Comparison of ENCODE assay signal across 19 cellular contexts in the genomic region with DNA sequence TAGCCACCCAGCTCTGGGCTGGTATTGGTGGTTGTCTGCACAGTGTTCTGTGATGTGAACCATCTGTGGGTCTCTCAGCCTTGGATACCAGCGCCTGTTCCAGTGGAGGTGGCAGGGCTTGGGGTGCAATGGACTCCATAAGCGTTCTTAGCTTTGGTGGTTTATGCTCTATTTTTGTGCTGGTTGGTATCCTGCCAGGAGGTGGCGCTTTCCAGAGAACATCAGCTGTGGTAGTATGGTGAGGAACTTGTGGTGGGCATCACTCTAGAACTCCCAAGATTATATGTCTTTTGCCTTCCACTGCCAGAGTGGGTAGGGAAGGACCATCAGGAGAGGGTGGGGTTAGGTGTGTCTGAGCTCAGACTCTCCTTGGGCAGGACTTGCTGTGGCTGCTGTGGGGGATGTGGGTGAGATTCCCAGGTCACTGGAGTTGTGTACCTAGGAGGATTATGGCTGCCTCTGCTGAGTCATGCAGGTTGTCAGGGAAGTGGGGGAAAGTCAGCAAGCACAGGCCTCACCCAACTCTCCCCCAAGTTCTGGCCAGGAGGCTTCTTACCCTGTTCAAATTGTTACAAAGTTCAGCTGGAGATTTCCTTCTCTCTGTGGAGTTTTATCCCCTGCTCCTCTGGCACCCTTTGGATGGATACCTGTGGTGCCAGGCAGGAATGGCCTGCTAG. TPM values are rescaled to one million over a fixed set of nuclear protein-coding genes. Genes with fewer than 3 reads are reported as not detected.
A peak's percentile ranks its signal among the peaks of the same experiment; 100 is the strongest.
DNase-seq lines count a peak whose midpoint lies in the region; ATAC-seq and TF ChIP-seq lines count a peak whose summit lies in the region.
"Had no signal": no experiment of that assay in that cellular context is flagged by ENCODE, and none has a peak within 500 bp of the region (broad histone marks: within the 10 kb centered on the region; RNA-seq: fewer than 3 reads in every experiment).

No MANE protein-coding gene starts in this region.

- H3K9me2 ChIP-seq in Loucy (replicated peaks; ENCODE audit: low read depth, low read length): no peaks in the 10 kb centered on the region

- no peaks in the 10 kb centered on the region for H4K20me1 ChIP-seq in Loucy (ENCODE audit: insufficient read depth, low read length, poor library complexity, severe bottlenecking)

- H3K9ac ChIP-seq in Loucy (ENCODE audit: low read depth, low read length, poor library complexity, severe bottlenecking) (no peak overlapping the region), endodermal cell (ENCODE audit: extremely low read depth, low read length, poor library complexity, severe bottlenecking) (no peak overlapping the region)

- H3K4me1 ChIP-seq in BE2C (no peaks in the 10 kb centered on the region), Loucy (ENCODE audit: insufficient read depth, low read length, poor library complexity, severe bottlenecking) (no peaks in the 10 kb centered on the region), endodermal cell (ENCODE audit: control insufficient read depth, insufficient read depth, low read length) (no peaks in the 10 kb centered on the region), prostate gland (replicated peaks) (no peaks in the 10 kb centered on the region), tibial nerve (no peaks in the 10 kb centered on the region)

- WGBS in endodermal cell (ENCODE audit: insufficient coverage in 1 of 2, insufficient read length in 1 of 2), 2 experiments: 81% methylated on average over 3 of the region's 3 CpGs; no CpG with 5 or more reads in 1 of the 2 experiments
- 73% methylated on average over 3 of the region's 3 CpGs for WGBS in prostate gland
- 67 to 89% methylated on average over 3 of the region's 3 CpGs for WGBS in tibial nerve, 2 donors

- DNase-seq in BE2C: no peak
- no peak for DNase-seq in GM10248 (ENCODE audit: extremely low spot score)
- DNase-seq in endodermal cell: peak; percentile 80
- DNase-seq in prostate gland (ENCODE audit: low spot score): no peak
- DNase-seq in tibial nerve (ENCODE audit: low spot score in 2 of 2): no peak
- DNase-seq in NCI-H2029 (lab: John Stamatoyannopoulos, UW): no peak
- DNase-seq: activated CD8-positive, alpha-beta memory T cell treated with anti-CD3 and anti-CD28 coated beads for 24 hours; activated gamma-delta T cell treated with Interleukin-2 at 50 U/mL for 16 hours; glutamatergic neuron; NCI-H1092; NCI-H226; stimulated activated naive CD8-positive, alpha-beta T cell treated with anti-CD3 and anti-CD28 coated beads, Interleukin-15, Interleukin-2, amounts not matched to agents 100 U/mL and 50 U/mL, for 24 hours had no signal

- CTCF ChIA-PET in GM10248 (lab: Yijun Ruan, JAX): interaction anchor here (1.2 kb wide), 1 partner anchor 9 kb away, joined by 3 read pairs; no protein-coding TSS in a partner anchor

- POLR2A ChIA-PET in GM10248 (lab: Yijun Ruan, JAX): no interaction called here

- no peaks in the 10 kb centered on the region for H3K36me3 ChIP-seq in BE2C
- no peaks in the 10 kb centered on the region for H3K36me3 ChIP-seq in Loucy (ENCODE audit: insufficient read depth, low read length)
- no peaks in the 10 kb centered on the region for H3K36me3 ChIP-seq in endodermal cell (ENCODE audit: control insufficient read depth, insufficient read depth, low read length)
- no peaks in the 10 kb centered on the region for H3K36me3 ChIP-seq in prostate gland
- H3K36me3 ChIP-seq in tibial nerve: no peaks in the 10 kb centered on the region

- H3K27me3 ChIP-seq in BE2C: no peaks in the 10 kb centered on the region
- H3K27me3 ChIP-seq in Loucy (ENCODE audit: insufficient read depth, low read length, poor library complexity, severe bottlenecking): no peaks in the 10 kb centered on the region
- H3K27me3 ChIP-seq in endodermal cell (ENCODE audit: control insufficient read depth, insufficient read depth, low read length, poor library complexity, severe bottlenecking): peaks cover 27% of the 10 kb centered on the region
- H3K27me3 ChIP-seq in prostate gland (replicated peaks; ENCODE audit: insufficient read depth): no peaks in the 10 kb centered on the region
- no peaks in the 10 kb centered on the region for H3K27me3 ChIP-seq in tibial nerve

- intact Hi-C loops in prostate gland (cut with DNase I): no loop called here

- H3K27me3 Mint-ChIP-seq in endodermal cell (ENCODE audit: insufficient read depth): peaks cover 48% of the 10 kb centered on the region

- H2AFZ ChIP-seq in Loucy (ENCODE audit: low read length): no peak overlapping the region

- H3K4me3 Mint-ChIP-seq in endodermal cell: no peak overlapping the region
- H3K4me3 Mint-ChIP-seq: brain; CD14-positive monocyte; T-helper 2 cell treated with Interferon-gamma antibody and Interleukin-4, amounts not matched to agents 5 μg/mL and 100 μg/mL, for 36 hours had no signal

- no peaks in the 10 kb centered on the region for H3K9me3 ChIP-seq in BE2C
- H3K9me3 ChIP-seq in Loucy (ENCODE audit: insufficient read depth, low read depth, low read length): no peaks in the 10 kb centered on the region
- no peaks in the 10 kb centered on the region for H3K9me3 ChIP-seq in endodermal cell (ENCODE audit: control insufficient read depth, low read length)
- H3K9me3 ChIP-seq in prostate gland: no peaks in the 10 kb centered on the region
- peaks cover 0 to 4% (median 0%) of the 10 kb centered on the region in 4 donors for H3K9me3 ChIP-seq in tibial nerve

- TF ChIP-seq EP300 in tibial nerve (IDR thresholded peaks at IDR 0.05): no peak

- peaks cover 24% of the 10 kb centered on the region for H3K9me3 Mint-ChIP-seq in endodermal cell
- H3K9me3 Mint-ChIP-seq: T-helper 2 cell treated with Interferon-gamma antibody and Interleukin-4, amounts not matched to agents 5 μg/mL and 100 μg/mL, for 36 hours had no signal

- H3F3A ChIP-seq in Loucy (ENCODE audit: low read depth): no peaks in the 10 kb centered on the region

- peak overlapping the region; percentile 74 for H3K27ac Mint-ChIP-seq in endodermal cell
- H3K27ac Mint-ChIP-seq: brain; CD14-positive monocyte; T-helper 2 cell treated with Interferon-gamma antibody and Interleukin-4, amounts not matched to agents 5 μg/mL and 100 μg/mL, for 36 hours had no signal

- no peak for ATAC-seq in GM18867 (IDR thresholded peaks at IDR 0.05; ENCODE audit: unreplicated experiment)
- ATAC-seq: stimulated activated naive CD8-positive, alpha-beta T cell treated with anti-CD3 and anti-CD28 coated beads, Interleukin-15, Interleukin-2, amounts not matched to agents 100 U/mL and 50 U/mL, for 24 hours had no signal

- H3K27ac ChIP-seq in endodermal cell (ENCODE audit: low read depth, low read length) (no peak overlapping the region), prostate gland (no peak overlapping the region), tibial nerve (no peak overlapping the region)
- H3K27ac ChIP-seq: HL-60 had no signal

- H3K79me2 ChIP-seq in Loucy (ENCODE audit: insufficient read depth, low read length): no peaks in the 10 kb centered on the region

- H3K4me3 ChIP-seq in BE2C (ENCODE audit: low read depth, low read length): no peak overlapping the region
- no peak overlapping the region for H3K4me3 ChIP-seq in Loucy (ENCODE audit: low read length, poor library complexity, severe bottlenecking)
- no peak overlapping the region for H3K4me3 ChIP-seq in endodermal cell (ENCODE audit: low read length)
- H3K4me3 ChIP-seq in prostate gland: no peak overlapping the region
- no peak overlapping the region for H3K4me3 ChIP-seq in tibial nerve

- TF ChIP-seq CTCF in BE2C (IDR thresholded peaks at IDR 0.05; ENCODE audit: low read depth, low read length) (peak; percentile 35), GM10248 (IDR thresholded peaks at IDR 0.05; ENCODE audit: control extremely low read depth, extremely low read depth, low read depth, missing control alignments) (peak; percentile 13), Loucy (conservative IDR thresholded peaks at IDR 0.05; ENCODE audit: low read length) (peak; percentile 67), endodermal cell (conservative IDR thresholded peaks at IDR 0.05) (peak; percentile 76), prostate gland (IDR thresholded peaks at IDR 0.05) (no peak), tibial nerve (IDR thresholded peaks at IDR 0.05) (no peak)

- H3K36me3 Mint-ChIP-seq in endodermal cell (ENCODE audit: low read depth): no peaks in the 10 kb centered on the region
- H3K36me3 Mint-ChIP-seq: brain, CD14-positive monocyte had no signal

- peaks cover 7% of the 10 kb centered on the region for H3K4me1 Mint-ChIP-seq in endodermal cell
- H3K4me1 Mint-ChIP-seq: brain, CD14-positive monocyte had no signal

- H3K4me2 ChIP-seq in Loucy (ENCODE audit: low read depth, low read length, poor library complexity, severe bottlenecking): no peak overlapping the region

- no peak for TF ChIP-seq POLR2A in prostate gland (IDR thresholded peaks at IDR 0.05)
- TF ChIP-seq POLR2A in tibial nerve (IDR thresholded peaks at IDR 0.05): no peak

RNA-seq across cellular contexts. Expression of gene MRGPRX2, which starts 47.2 kb away (rescaled TPM):
- polyA plus RNA-seq in BE2C (2012; ENCODE audit: insufficient read depth, insufficient read length, low read depth): not detected
- not detected for total RNA-seq in endodermal cell
- not detected for polyA plus RNA-seq in endodermal cell (2013, experiment 1 of 2)
- not detected for polyA plus RNA-seq in endodermal cell (2013, experiment 2 of 2)
- not detected for total RNA-seq in prostate gland
- total RNA-seq in tibial nerve: not detected
- total RNA-seq: myocyte had no signal
- polyA plus RNA-seq: CD14-positive monocyte had no signal

Comparison
In these comparisons a context has a peak if more than half of its experiments do, and no peak if none do; other contexts are left out.
1. CTCF ChIP-seq: peak in BE2C (single experiment), GM10248 (single experiment), Loucy (single experiment) and endodermal cell (single experiment); none in prostate gland (0 of 4) and tibial nerve (0 of 5).